15 cellular contexts compared by ENCODE assay signal in genomic region chr18:9630444-9630843, GRCh38. TPM values are rescaled to one million over a fixed set of nuclear protein-coding genes. Genes with fewer than 3 reads are reported as not detected.
DNase-seq lines count a peak whose midpoint lies in the region; ATAC-seq, FAIRE-seq and TF ChIP-seq lines count a peak whose summit lies in the region.
"Had no signal": no experiment of that assay in that cellular context is flagged by ENCODE, and none has a peak within 500 bp of the region (broad histone marks: within the 10 kb centered on the region; RNA-seq: fewer than 3 reads in every experiment).

No MANE protein-coding gene starts in this region.

- no peak for TF ChIP-seq CTCF in A673 (conservative IDR thresholded peaks at IDR 0.05; ENCODE audit: low read depth, low read length)
- TF ChIP-seq CTCF in H1 (IDR thresholded peaks at IDR 0.05; ENCODE audit: control extremely low read depth in 1 of 3, insufficient read depth in 1 of 3, low read depth in 1 of 3, low read length in 3 of 3): no peak
- TF ChIP-seq CTCF in neutrophil (IDR thresholded peaks at IDR 0.05): no peak

- H3K9ac ChIP-seq in HUES64 (ENCODE audit: low read depth, low read length) (no peak overlapping the region), H1 (replicated peaks in 1 of 4; ENCODE audit: extremely low read depth in 1 of 4, low read depth in 3 of 4, low read length in 3 of 4) (no peak overlapping the region)
- H3K9ac ChIP-seq: BLaER1 treated with 17β-estradiol and CSF1 and Interleukin-3, amounts not matched to agents 10 nM and 100 nM had no signal

- H2BK12ac ChIP-seq in H1 (ENCODE audit: low read depth, low read length): no peak overlapping the region

- BruUV-seq in A673 (replicated peaks; lab: Mats Ljungman, UMichigan): no TSS peak

- POLR2A ChIA-PET in A673 (lab: Charles Lee; ENCODE audit: low non-redundant PET) (interaction anchor here (0.6 kb wide), 1 partner anchor 174 kb away, joined by 5 read pairs; no protein-coding TSS in a partner anchor), H1 (lab: Charles Lee; ENCODE audit: partially characterized antibody) (interaction anchor here (1.5 kb wide), 1 partner anchor 9 kb away, joined by 5 read pairs; no protein-coding TSS in a partner anchor)

- peaks cover 7% of the 10 kb centered on the region for H3K4me1 ChIP-seq in A673 (ENCODE audit: insufficient read depth, low read length, poor library complexity, severe bottlenecking)
- peaks cover 24% of the 10 kb centered on the region for H3K4me1 ChIP-seq in HUES64 (ENCODE audit: insufficient read depth, low read length)
- H3K4me1 ChIP-seq in H1 (replicated peaks in 1 of 4; ENCODE audit: control insufficient read depth in 3 of 4, insufficient read depth in 4 of 4, low read length in 3 of 4): peaks cover 0 to 9% (median under 1%) of the 10 kb centered on the region in 4 experiments; a peak in 3 of 7 replicates
- H3K4me1 ChIP-seq in neutrophil (ENCODE audit: control insufficient read depth in 1 of 2, insufficient read depth in 1 of 2, low read depth in 1 of 2, low read length in 1 of 2): peaks cover 11 to 15% of the 10 kb centered on the region in 2 experiments
- H3K4me1 ChIP-seq: BLaER1 treated with 17β-estradiol and CSF1 and Interleukin-3, amounts not matched to agents 10 nM and 100 nM had no signal

- H3K27me3 ChIP-seq in A673 (replicated peaks; ENCODE audit: insufficient read depth, low read depth, low read length, poor library complexity) (no peaks in the 10 kb centered on the region), HUES64 (ENCODE audit: insufficient read depth, low read length) (no peaks in the 10 kb centered on the region), H1 (replicated peaks in 1 of 4; ENCODE audit: control insufficient read depth in 3 of 4, extremely low read depth in 1 of 4, insufficient read depth in 3 of 4, low read length in 3 of 4) (no peaks in the 10 kb centered on the region), neutrophil (no peaks in the 10 kb centered on the region)
- H3K27me3 ChIP-seq: BLaER1 treated with 17β-estradiol and CSF1 and Interleukin-3, amounts not matched to agents 10 nM and 100 nM had no signal

- H3K27ac ChIP-seq in A673 (ENCODE audit: low read depth, low read length, poor library complexity, severe bottlenecking) (peak overlapping the region; percentile 14), HUES64 (ENCODE audit: low read depth, low read length) (0 out of 2 replicates have a peak overlapping the region, but pooled peaks have one; percentile 28), H1 (ENCODE audit: low read depth, low read length) (no peak overlapping the region), neutrophil (peak overlapping the region; percentile 37)
- H3K27ac ChIP-seq: 22Rv1; BLaER1 treated with 17β-estradiol and CSF1 and Interleukin-3, amounts not matched to agents 10 nM and 100 nM; HL-60 had no signal

- no peaks in the 10 kb centered on the region for H4K20me1 ChIP-seq in H1 (replicated peaks in 1 of 2; ENCODE audit: control insufficient read depth in 1 of 2, insufficient read depth in 2 of 2, low read length in 2 of 2)
- H4K20me1 ChIP-seq: BLaER1 treated with 17β-estradiol and CSF1 and Interleukin-3, amounts not matched to agents 10 nM and 100 nM had no signal

- no peak overlapping the region for H3K18ac ChIP-seq in H1 (ENCODE audit: extremely low read depth, low read length)

- 83% methylated on average over 8 of the region's 8 CpGs for WGBS in HUES64
- WGBS in H1 (ENCODE audit: extremely low coverage in 1 of 2, insufficient coverage in 1 of 2, insufficient read length in 1 of 2, insufficient replicate concordance in 2 of 2, low coverage in 1 of 2, low lambda C conversion rate in 2 of 2, missing lambda C conversion rate in 1 of 2), 2 experiments: 81 to 100% methylated on average over 2 to 8 of the region's 8 CpGs

- ATAC-seq in HG03135 (IDR thresholded peaks at IDR 0.05; ENCODE audit: unreplicated experiment): no peak
- no peak for ATAC-seq in activated CD4-positive, CD25-positive, alpha-beta regulatory T cell treated with anti-CD3 and anti-CD28 coated beads, Interleukin-2, amount 50 U/mL, for 24 hours

- H3K56ac ChIP-seq in H1 (replicated peaks; ENCODE audit: insufficient read length, low read depth, low read length): no peak overlapping the region

- no peak overlapping the region for H4K5ac ChIP-seq in H1 (ENCODE audit: insufficient read length, low read depth, low read length)

- no peak overlapping the region for H2BK120ac ChIP-seq in H1 (replicated peaks; ENCODE audit: low read depth, low read length)

- no peak overlapping the region for H3K4me3 ChIP-seq in A673 (ENCODE audit: low read depth, low read length, poor library complexity, severe bottlenecking)
- no peak overlapping the region for H3K4me3 ChIP-seq in HUES64 (ENCODE audit: low read length)
- no peak overlapping the region for H3K4me3 ChIP-seq in H1 (ENCODE audit: extremely low read depth in 1 of 4, insufficient read depth in 2 of 4, low read depth in 3 of 4, low read length in 4 of 4)
- no peak overlapping the region for H3K4me3 ChIP-seq in neutrophil (ENCODE audit: low read depth in 1 of 2, low read length in 1 of 2)
- H3K4me3 ChIP-seq: BLaER1 treated with 17β-estradiol and CSF1 and Interleukin-3, amounts not matched to agents 10 nM and 100 nM had no signal

- H2BK15ac ChIP-seq in H1 (ENCODE audit: low read length): no peak overlapping the region; the same call in 1 of the 2 replicates

- H3K23me2 ChIP-seq in H1 (ENCODE audit: low read depth, low read length): no peaks in the 10 kb centered on the region

- no peaks in the 10 kb centered on the region for H3K9me3 ChIP-seq in A673 (ENCODE audit: low read depth, low read length, poor library complexity, severe bottlenecking)
- no peaks in the 10 kb centered on the region for H3K9me3 ChIP-seq in HUES64 (ENCODE audit: insufficient read depth, low read depth, low read length)
- H3K9me3 ChIP-seq in H1 (ENCODE audit: insufficient read depth in 2 of 2, low read depth in 1 of 2, low read length in 1 of 2): no peaks in the 10 kb centered on the region
- no peaks in the 10 kb centered on the region for H3K9me3 ChIP-seq in neutrophil

- peak overlapping the region; percentile 69; the same call in 1 of the 2 replicates for H2BK5ac ChIP-seq in H1 (ENCODE audit: low read depth, low read length)

- H4K8ac ChIP-seq in H1 (ENCODE audit: extremely low read depth, insufficient read depth, low read length): no peak overlapping the region

- TF ChIP-seq POLR2A in H1 (IDR thresholded peaks at IDR 0.05; ENCODE audit: control extremely low read depth in 1 of 2, low read depth in 2 of 2, low read length in 2 of 2): no peak

- intact Hi-C loops in A673 (cut with micrococcal nuclease; ENCODE audit: unreplicated experiment): no loop called here

- no peak overlapping the region for H3K14ac ChIP-seq in H1 (ENCODE audit: insufficient read length)

- H4K91ac ChIP-seq in H1 (replicated peaks; ENCODE audit: insufficient read length, low read length): no peak overlapping the region

- peak overlapping the region; percentile 18; the same call in 1 of the 2 replicates for H2AFZ ChIP-seq in H1 (ENCODE audit: low read length)

- no peak overlapping the region for H3K23ac ChIP-seq in H1 (ENCODE audit: insufficient read length)

- DNase-seq in A673 (ENCODE audit: low spot score) (no peak), H1 (ENCODE audit: low read depth in 1 of 2, low spot score in 2 of 2) (no peak)
- DNase-seq in activated effector memory CD4-positive, alpha-beta T cell treated with Interleukin-2 at 50 U/mL for 16 hours: no peak
- DNase-seq in stimulated activated CD4-positive, alpha-beta T cell treated with anti-CD3 and anti-CD28 coated beads, Interleukin-12 subunit alpha, Interleukin-12 subunit beta, amount 100 ng/mL, for 4 hours: no peak
- DNase-seq: CD4-positive, CD25-positive, alpha-beta regulatory T cell; DMS53; GF-D8; KG1 had no signal

- H3K36me3 ChIP-seq in A673 (ENCODE audit: insufficient read depth, low read length, poor library complexity, severe bottlenecking) (no peaks in the 10 kb centered on the region), HUES64 (ENCODE audit: insufficient read depth, low read length) (no peaks in the 10 kb centered on the region), H1 (ENCODE audit: control insufficient read depth in 2 of 4, insufficient read depth in 4 of 4, low read length in 3 of 4) (no peaks in the 10 kb centered on the region), neutrophil (no peaks in the 10 kb centered on the region)
- H3K36me3 ChIP-seq: BLaER1 treated with 17β-estradiol and CSF1 and Interleukin-3, amounts not matched to agents 10 nM and 100 nM had no signal

- no peak overlapping the region for H3K4me2 ChIP-seq in H1 (ENCODE audit: insufficient read depth in 1 of 2, low read depth in 2 of 2, low read length in 2 of 2)
- H3K4me2 ChIP-seq: BLaER1 treated with 17β-estradiol and CSF1 and Interleukin-3, amounts not matched to agents 10 nM and 100 nM had no signal

- no peaks in the 10 kb centered on the region for H3K79me1 ChIP-seq in H1 (ENCODE audit: low read depth, low read length)

- FAIRE-seq in H1 (lab: Jason Lieb, UNC): no peak

- no peaks in the 10 kb centered on the region for H3K79me2 ChIP-seq in H1 (ENCODE audit: control insufficient read depth in 1 of 2, insufficient read depth in 2 of 2, low read length in 2 of 2)

- CTCF ChIA-PET in A673 (lab: Charles Lee): no interaction called here
- CTCF ChIA-PET in H1 (lab: Charles Lee; ENCODE audit: partially characterized antibody): no interaction called here

- H3K4ac ChIP-seq in H1 (replicated peaks; ENCODE audit: insufficient read length, low read depth, low read length): no peak overlapping the region

- 0 out of 2 replicates have a peak overlapping the region, but pooled peaks have one; percentile 25 for H2BK20ac ChIP-seq in H1 (ENCODE audit: low read length)

- H2AK5ac ChIP-seq in H1 (ENCODE audit: low read depth, low read length): no peak overlapping the region

- TF ChIP-seq EP300 in H1 (IDR thresholded peaks at IDR 0.05; ENCODE audit: borderline replicate concordance in 1 of 2, low read depth in 2 of 2, low read length in 2 of 2): no peak

- TF ChIP-seq RAD21 in H1 (IDR thresholded peaks at IDR 0.05 in 1 of 2, conservative IDR thresholded peaks at IDR 0.05 in 1 of 2; ENCODE audit: low read depth in 2 of 2, low read length in 2 of 2): no peak

TF ChIP-seq in H1, 55 proteins besides CTCF, POLR2A, EP300 and RAD21 (continues in another document):
- no peak for TF ChIP-seq HDAC2 (IDR thresholded peaks at IDR 0.05; ENCODE audit: borderline replicate concordance in 1 of 2, low read depth in 2 of 2, low read length in 2 of 2)

RNA-seq across cellular contexts. Expression of gene PPP4R1, which starts 16.1 kb away (rescaled TPM):
- total RNA-seq in A673 (2021): 65.2 and 67.4 TPM in 2 replicates
- polyA plus RNA-seq in HUES64 (2013, experiment 1 of 2): 59.5 TPM
- 55.0 TPM for polyA plus RNA-seq in HUES64 (2013, experiment 2 of 2)
- total RNA-seq in H1 (2021; fragmentation: NEBNext Ultra II Directional; extraction: Animal tissue kit (Norgen Biotek cat#: 25700)): 96.1 and 108 TPM in 2 replicates
- 59.6 and 67.4 TPM in 2 replicates for polyA plus RNA-seq in H1 (2011; rRNA removed)
- 76.0 TPM for polyA plus RNA-seq in H1 (2011; cell fraction: cytosol; rRNA removed)
- polyA plus RNA-seq in H1 (2011; cell fraction: nucleus; rRNA removed): 152 TPM
- 54.4 to 75.8 TPM (median 62.2 TPM) in 4 replicates for polyA plus RNA-seq in H1 (2012, experiment 1 of 2)
- polyA plus RNA-seq in H1 (2012, experiment 2 of 2): 9.7 TPM
- polyA plus RNA-seq in H1 (2013, experiment 1 of 2): 66.9 TPM
- polyA plus RNA-seq in H1 (2013, experiment 2 of 2): 63.2 TPM
- 186 and 237 TPM in 2 replicates for polyA minus RNA-seq in H1 (2011; rRNA and poly(A)+ RNA removed)
- 55.3 TPM for polyA minus RNA-seq in H1 (2011; cell fraction: cytosol; rRNA and poly(A)+ RNA removed)
- 133 TPM for polyA minus RNA-seq in H1 (2011; cell fraction: nucleus; rRNA and poly(A)+ RNA removed)
